9 cellular contexts compared by ENCODE assay signal in the genomic region with DNA sequence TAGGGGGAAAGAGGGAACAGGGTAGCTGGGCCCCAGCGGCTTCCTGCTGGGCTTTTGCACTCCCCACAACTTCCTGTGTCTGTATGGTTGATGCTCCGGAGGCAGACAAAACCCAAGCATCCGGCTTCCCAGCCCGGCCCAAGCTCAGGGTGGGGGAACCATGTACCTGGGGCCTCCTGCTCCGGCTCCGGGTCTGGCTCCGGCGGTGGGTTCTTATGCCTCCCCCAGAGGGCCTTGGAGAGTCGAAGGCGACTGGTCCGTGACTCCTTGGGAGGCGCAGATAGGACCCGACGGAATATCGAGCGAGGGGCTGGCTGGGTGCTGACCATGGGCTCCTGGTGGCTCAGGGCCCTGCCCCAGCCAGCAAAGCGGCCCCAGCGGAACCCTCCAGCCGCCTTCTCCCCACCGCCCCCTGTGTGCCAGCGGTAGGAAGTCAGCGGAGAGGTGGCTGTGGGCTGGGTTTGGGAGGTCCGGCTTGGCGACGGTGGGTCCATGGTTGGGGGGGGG. TPM values are rescaled to one million over a fixed set of nuclear protein-coding genes. Genes with fewer than 3 reads are reported as not detected.
DNase-seq lines count a peak whose midpoint lies in the region; ATAC-seq, FAIRE-seq and TF ChIP-seq lines count a peak whose summit lies in the region.
"Had no signal": no experiment of that assay in that cellular context is flagged by ENCODE, and none has a peak within 500 bp of the region (broad histone marks: within the 10 kb centered on the region; RNA-seq: fewer than 3 reads in every experiment).

No MANE protein-coding gene starts in this region.

- no TSS peak for BruUV-seq in endothelial cell of umbilical vein (replicated peaks; lab: Mats Ljungman, UMichigan)

- FAIRE-seq in endothelial cell of umbilical vein (lab: Jason Lieb, UNC), result no peak

- H3K9ac ChIP-seq in DND-41 (ENCODE audit: low read depth, low read length), result peak overlapping the region; percentile 98
- no peak overlapping the region for H3K9ac ChIP-seq in endothelial cell of umbilical vein (replicated peaks; ENCODE audit: extremely low read depth, insufficient read depth, low read length)

- no peaks in the 10 kb centered on the region for H3K9me3 Mint-ChIP-seq in activated CD4-positive, alpha-beta T cell treated with anti-CD3 and anti-CD28 coated beads, Interleukin-2, amount 10 ng/mL, durations not matched to agents 7 days and 5 days

- H3K9me3 ChIP-seq in DND-41 (ENCODE audit: insufficient read depth, low read length, severe bottlenecking) (no peaks in the 10 kb centered on the region), endothelial cell of umbilical vein (replicated peaks; ENCODE audit: control insufficient read depth, insufficient read depth, low read length) (no peaks in the 10 kb centered on the region)

- CTCF ChIA-PET in activated CD4-positive, alpha-beta T cell treated with anti-CD3 and anti-CD28 coated beads, Interleukin-2, amount 10 ng/mL, durations not matched to agents 7 days and 5 days (lab: Charles Lee), result interaction anchor here (1.0 to 1.9 kb wide), 8 partner anchors 9 to 92 kb away, joined by 3 to 16 read pairs (median 6); a partner anchor contains a TSS
- CTCF ChIA-PET in endothelial cell of umbilical vein (lab: Charles Lee), result interaction anchor here (1.4 kb wide), 1 partner anchor 45 kb away, joined by 3 read pairs; no protein-coding TSS in a partner anchor

- peak overlapping the region; percentile 87 for H3K4me2 ChIP-seq in DND-41 (ENCODE audit: insufficient read depth, low read length)
- peak overlapping the region; percentile 55 for H3K4me2 ChIP-seq in endothelial cell of umbilical vein (ENCODE audit: insufficient read depth, low read length)

- intact Hi-C loops in endothelial cell of umbilical vein (cut with micrococcal nuclease), result no loop called here

- dilution Hi-C loops in endothelial cell of umbilical vein (cut with MboI; ENCODE audit: extremely low pct_ligation_motif_present, low sequenced_read_pairs), result no loop called here

- POLR2A ChIA-PET in activated CD4-positive, alpha-beta T cell treated with anti-CD3 and anti-CD28 coated beads, Interleukin-2, amount 10 ng/mL, durations not matched to agents 7 days and 5 days (lab: Charles Lee), result interaction anchor here (0.6 to 1.1 kb wide), 8 partner anchors 10 to 1941 kb away, joined by 3 to 5 read pairs (median 4); a partner anchor contains a TSS
- POLR2A ChIA-PET in endothelial cell of umbilical vein (lab: Charles Lee), result interaction anchor here (0.6 kb wide), 1 partner anchor 10 kb away, joined by 4 read pairs; no protein-coding TSS in a partner anchor

- H3K79me2 ChIP-seq in DND-41 (ENCODE audit: insufficient read depth, low read length) (peaks cover 16% of the 10 kb centered on the region), endothelial cell of umbilical vein (ENCODE audit: control insufficient read depth, insufficient read depth, low read length) (no peaks in the 10 kb centered on the region)

- peak overlapping the region; percentile 91 for H3K27ac Mint-ChIP-seq in activated CD4-positive, alpha-beta T cell treated with anti-CD3 and anti-CD28 coated beads, Interleukin-2, amount 10 ng/mL, durations not matched to agents 7 days and 5 days

- peaks cover 48% of the 10 kb centered on the region for H3K4me1 ChIP-seq in DND-41 (ENCODE audit: insufficient read depth, low read length)
- peaks cover 30% of the 10 kb centered on the region for H3K4me1 ChIP-seq in endothelial cell of umbilical vein (ENCODE audit: control insufficient read depth, extremely low read depth, insufficient read depth, low read length)

- H3K27me3 Mint-ChIP-seq in activated CD4-positive, alpha-beta T cell treated with anti-CD3 and anti-CD28 coated beads, Interleukin-2, amount 10 ng/mL, durations not matched to agents 7 days and 5 days, result peaks cover 4% of the 10 kb centered on the region

- H3K4me1 Mint-ChIP-seq in activated CD4-positive, alpha-beta T cell treated with anti-CD3 and anti-CD28 coated beads, Interleukin-2, amount 10 ng/mL, durations not matched to agents 7 days and 5 days, result peaks cover 63% of the 10 kb centered on the region

- DNase-seq in DND-41 (peak; percentile 91), endothelial cell of umbilical vein (ENCODE audit: low read depth, low spot score) (no peak), cerebellum (ENCODE audit: low spot score) (no peak)
- DNase-seq in activated CD4-positive, alpha-beta T cell treated with anti-CD3 and anti-CD28 coated beads, Interleukin-2, amount 10 ng/mL, durations not matched to agents 7 days and 5 days, result peak; percentile 88
- DNase-seq in stimulated activated CD4-positive, alpha-beta T cell treated with anti-CD3 and anti-CD28 coated beads, TNF-alpha, amount 100 ng/mL, for 1 hour (ENCODE audit: low read depth in 3 of 3, low spot score in 1 of 3), result peak; percentile 46 to 68 (median 65)

- ATAC-seq in DND-41 (ENCODE audit: insufficient read depth, low read depth) (peak; percentile 88), HG03139 (IDR thresholded peaks at IDR 0.05; ENCODE audit: unreplicated experiment) (peak; percentile 47), GM18858 (IDR thresholded peaks at IDR 0.05; ENCODE audit: unreplicated experiment) (no peak), GM21576 (IDR thresholded peaks at IDR 0.05; ENCODE audit: unreplicated experiment) (no peak)

- H3K9me1 ChIP-seq in endothelial cell of umbilical vein (replicated peaks; ENCODE audit: control insufficient read depth, extremely low read depth, insufficient read depth, low read length), result no peaks in the 10 kb centered on the region

- TF ChIP-seq CTCF in DND-41 (IDR thresholded peaks at IDR 0.05; ENCODE audit: borderline replicate concordance, extremely low read depth, low read length, poor library complexity, severe bottlenecking), result peak; percentile 14
- no peak for TF ChIP-seq CTCF in endothelial cell of umbilical vein (IDR thresholded peaks at IDR 0.05; ENCODE audit: extremely low read depth in 1 of 2, insufficient read depth in 1 of 2, low read depth in 1 of 2, low read length in 2 of 2)

- TF ChIP-seq POLR2A in endothelial cell of umbilical vein (IDR thresholded peaks at IDR 0.05; ENCODE audit: low read depth, low read length), result no peak

- H3K4me3 Mint-ChIP-seq in activated CD4-positive, alpha-beta T cell treated with anti-CD3 and anti-CD28 coated beads, Interleukin-2, amount 10 ng/mL, durations not matched to agents 7 days and 5 days, result peak overlapping the region; percentile 94

- H2AFZ ChIP-seq in DND-41 (ENCODE audit: low read depth, low read length) (peak overlapping the region; percentile 88), endothelial cell of umbilical vein (ENCODE audit: low read depth, low read length) (peak overlapping the region; percentile 84)

- H3K27me3 ChIP-seq in DND-41 (ENCODE audit: insufficient read depth, low read length, poor library complexity) (no peaks in the 10 kb centered on the region), endothelial cell of umbilical vein (ENCODE audit: control insufficient read depth in 2 of 2, insufficient read depth in 2 of 2, low read length in 2 of 2) (no peaks in the 10 kb centered on the region)

- H3K27ac ChIP-seq in DND-41 (ENCODE audit: low read length), result peak overlapping the region; percentile 94
- no peak overlapping the region for H3K27ac ChIP-seq in endothelial cell of umbilical vein (ENCODE audit: insufficient read depth, low read depth, low read length)

- H3K36me3 ChIP-seq in DND-41 (ENCODE audit: insufficient read depth, low read length) (peaks cover 32% of the 10 kb centered on the region), endothelial cell of umbilical vein (ENCODE audit: control insufficient read depth in 2 of 2, extremely low read depth in 1 of 2, insufficient read depth in 2 of 2, low read length in 2 of 2) (no peaks in the 10 kb centered on the region)

- peak overlapping the region; percentile 83 to 95 for H3K4me3 ChIP-seq in DND-41 (ENCODE audit: low read depth in 1 of 2, low read length in 2 of 2)
- peak overlapping the region in 2 of 3 experiments; percentile 16 to 25 for H3K4me3 ChIP-seq in endothelial cell of umbilical vein (replicated peaks in 1 of 3; ENCODE audit: insufficient read depth in 1 of 3, low read depth in 1 of 3, low read length in 3 of 3)

- H3K36me3 Mint-ChIP-seq in activated CD4-positive, alpha-beta T cell treated with anti-CD3 and anti-CD28 coated beads, Interleukin-2, amount 10 ng/mL, durations not matched to agents 7 days and 5 days (ENCODE audit: low read depth), result peaks cover 34% of the 10 kb centered on the region

- no peaks in the 10 kb centered on the region for H4K20me1 ChIP-seq in DND-41 (ENCODE audit: insufficient read depth, low read length)
- H4K20me1 ChIP-seq in endothelial cell of umbilical vein (replicated peaks; ENCODE audit: control insufficient read depth, extremely low read depth, insufficient read depth, low read length), result no peaks in the 10 kb centered on the region

RNA-seq across cellular contexts. Expression of a gene that starts 0.4 kb away (rescaled TPM):
- total RNA-seq in activated CD4-positive, alpha-beta T cell treated with anti-CD3 and anti-CD28 coated beads, Interleukin-2, amount 10 ng/mL, durations not matched to agents 7 days and 5 days, result 100 to 1,000 TPM; 120 to 123 TPM
- 4.1 and 4.3 TPM in 2 replicates for total RNA-seq in endothelial cell of umbilical vein
- 5.7 and 7.0 TPM in 2 replicates for polyA plus RNA-seq in endothelial cell of umbilical vein
- polyA plus RNA-seq in endothelial cell of umbilical vein (2011; cell fraction: cytosol; rRNA removed), result 2.7 and 3.1 TPM in 2 replicates
- 10.8 and 12.5 TPM in 2 replicates for polyA plus RNA-seq in endothelial cell of umbilical vein (2011; cell fraction: nucleus; rRNA removed)
- 6.6 and 16.4 TPM in 2 replicates for polyA plus RNA-seq in endothelial cell of umbilical vein (2012)
- polyA minus RNA-seq in endothelial cell of umbilical vein, result 2.8 and 6.9 TPM in 2 replicates
- not detected for polyA minus RNA-seq in endothelial cell of umbilical vein (2011; cell fraction: cytosol; rRNA and poly(A)+ RNA removed)
- 1.6 and 4.4 TPM in 2 replicates for polyA minus RNA-seq in endothelial cell of umbilical vein (2011; cell fraction: nucleus; rRNA and poly(A)+ RNA removed)
- 0.64 TPM for total RNA-seq in cerebellum

RNA-seq across cellular contexts. Expression of a gene that starts 14.2 kb away (rescaled TPM):
- 10 to 100 TPM; 28.7 to 31.6 TPM for total RNA-seq in activated CD4-positive, alpha-beta T cell treated with anti-CD3 and anti-CD28 coated beads, Interleukin-2, amount 10 ng/mL, durations not matched to agents 7 days and 5 days
- total RNA-seq in endothelial cell of umbilical vein, result 47.2 and 50.8 TPM in 2 replicates
- 21.0 and 25.7 TPM in 2 replicates for polyA plus RNA-seq in endothelial cell of umbilical vein
- 18.1 and 24.8 TPM in 2 replicates for polyA plus RNA-seq in endothelial cell of umbilical vein (2011; cell fraction: cytosol; rRNA removed)
- 33.8 and 36.8 TPM in 2 replicates for polyA plus RNA-seq in endothelial cell of umbilical vein (2011; cell fraction: nucleus; rRNA removed)
- 28.1 and 32.1 TPM in 2 replicates for polyA plus RNA-seq in endothelial cell of umbilical vein (2012)
- polyA minus RNA-seq in endothelial cell of umbilical vein, result 8.5 and 10.2 TPM in 2 replicates
- polyA minus RNA-seq in endothelial cell of umbilical vein (2011; cell fraction: cytosol; rRNA and poly(A)+ RNA removed), result 12.4 TPM
- 12.1 and 23.6 TPM in 2 replicates for polyA minus RNA-seq in endothelial cell of umbilical vein (2011; cell fraction: nucleus; rRNA and poly(A)+ RNA removed)
- total RNA-seq in cerebellum, result 13.9 TPM

RNA-seq across cellular contexts. Expression of a gene that starts 15.4 kb away (rescaled TPM):
- under 1 TPM in 1 of 2 experiments, not detected in 1; 0.08 TPM for total RNA-seq in activated CD4-positive, alpha-beta T cell treated with anti-CD3 and anti-CD28 coated beads, Interleukin-2, amount 10 ng/mL, durations not matched to agents 7 days and 5 days
- 0.18 TPM in 1 of 2 replicates, not detected in the other for total RNA-seq in endothelial cell of umbilical vein
- 0.03 and 0.19 TPM in 2 replicates for polyA plus RNA-seq in endothelial cell of umbilical vein
- polyA plus RNA-seq in endothelial cell of umbilical vein (2011; cell fraction: cytosol; rRNA removed), result 0.04 and 0.08 TPM in 2 replicates
- 0.07 TPM in 1 of 2 replicates, not detected in the other for polyA plus RNA-seq in endothelial cell of umbilical vein (2011; cell fraction: nucleus; rRNA removed)
- polyA plus RNA-seq in endothelial cell of umbilical vein (2012), result not detected in 2 replicates
- polyA minus RNA-seq in endothelial cell of umbilical vein, result 0.41 TPM in 1 of 2 replicates, not detected in the other
- not detected for polyA minus RNA-seq in endothelial cell of umbilical vein (2011; cell fraction: cytosol; rRNA and poly(A)+ RNA removed)
- polyA minus RNA-seq in endothelial cell of umbilical vein (2011; cell fraction: nucleus; rRNA and poly(A)+ RNA removed), result 0.14 TPM in 1 of 2 replicates, not detected in the other
- not detected for total RNA-seq in cerebellum
- total RNA-seq: dermis microvascular lymphatic vessel endothelial cell had no signal

RNA-seq across cellular contexts. Expression of a gene that starts 44.4 kb away (rescaled TPM):
- total RNA-seq in activated CD4-positive, alpha-beta T cell treated with anti-CD3 and anti-CD28 coated beads, Interleukin-2, amount 10 ng/mL, durations not matched to agents 7 days and 5 days, result under 1 TPM; 0.67 to 0.87 TPM
- not detected in 2 replicates for total RNA-seq in endothelial cell of umbilical vein
- polyA plus RNA-seq in endothelial cell of umbilical vein, result not detected in 2 replicates
- not detected in 2 replicates for polyA plus RNA-seq in endothelial cell of umbilical vein (2011; cell fraction: cytosol; rRNA removed)
- polyA plus RNA-seq in endothelial cell of umbilical vein (2011; cell fraction: nucleus; rRNA removed), result not detected in 2 replicates
- not detected in 2 replicates for polyA plus RNA-seq in endothelial cell of umbilical vein (2012)
- not detected in 2 replicates for polyA minus RNA-seq in endothelial cell of umbilical vein
- polyA minus RNA-seq in endothelial cell of umbilical vein (2011; cell fraction: cytosol; rRNA and poly(A)+ RNA removed), result not detected
- polyA minus RNA-seq in endothelial cell of umbilical vein (2011; cell fraction: nucleus; rRNA and poly(A)+ RNA removed), result not detected in 2 replicates
- total RNA-seq in cerebellum, result not detected
- total RNA-seq: dermis microvascular lymphatic vessel endothelial cell had no signal

RNA-seq across cellular contexts. Expression of a gene that starts 45.1 kb away (rescaled TPM):
- 10 to 100 TPM; 84.3 to 96.7 TPM for total RNA-seq in activated CD4-positive, alpha-beta T cell treated with anti-CD3 and anti-CD28 coated beads, Interleukin-2, amount 10 ng/mL, durations not matched to agents 7 days and 5 days
- 95.4 and 99.6 TPM in 2 replicates for total RNA-seq in endothelial cell of umbilical vein
- 63.9 and 65.1 TPM in 2 replicates for polyA plus RNA-seq in endothelial cell of umbilical vein
- polyA plus RNA-seq in endothelial cell of umbilical vein (2011; cell fraction: cytosol; rRNA removed), result 22.1 and 25.7 TPM in 2 replicates
- polyA plus RNA-seq in endothelial cell of umbilical vein (2011; cell fraction: nucleus; rRNA removed), result 338 and 395 TPM in 2 replicates
- polyA plus RNA-seq in endothelial cell of umbilical vein (2012), result 54.2 and 64.3 TPM in 2 replicates
- polyA minus RNA-seq in endothelial cell of umbilical vein, result 107 and 112 TPM in 2 replicates
- 31.2 TPM for polyA minus RNA-seq in endothelial cell of umbilical vein (2011; cell fraction: cytosol; rRNA and poly(A)+ RNA removed)
- 119 and 124 TPM in 2 replicates for polyA minus RNA-seq in endothelial cell of umbilical vein (2011; cell fraction: nucleus; rRNA and poly(A)+ RNA removed)
- 98.3 TPM for total RNA-seq in cerebellum

Comparison
In these comparisons a context has a peak if more than half of its experiments do, and no peak if none do; other contexts are left out.
1. ATAC-seq: peak in DND-41 (single experiment) and HG03139 (single experiment); none in GM18858 (single experiment) and GM21576 (single experiment).
2. DNase-seq: peak in DND-41 (single experiment), activated CD4-positive, alpha-beta T cell treated with anti-CD3 and anti-CD28 coated beads, Interleukin-2, amount 10 ng/mL, durations not matched to agents 7 days and 5 days (single experiment) and stimulated activated CD4-positive, alpha-beta T cell treated with anti-CD3 and anti-CD28 coated beads, TNF-alpha, amount 100 ng/mL, for 1 hour (3 of 3); none in endothelial cell of umbilical vein (single experiment) and cerebellum (single experiment).
3. RNA of a gene that starts 0.4 kb away (total RNA-seq): 120 to 123 TPM in activated CD4-positive, alpha-beta T cell treated with anti-CD3 and anti-CD28 coated beads, Interleukin-2, amount 10 ng/mL, durations not matched to agents 7 days and 5 days; 4.1 to 4.3 TPM in endothelial cell of umbilical vein and 0.64 TPM in cerebellum (single experiment); every median in the first group is over 10 times any median in the second.